ENCODE assay signal across 15 cellular contexts in the genomic region with DNA sequence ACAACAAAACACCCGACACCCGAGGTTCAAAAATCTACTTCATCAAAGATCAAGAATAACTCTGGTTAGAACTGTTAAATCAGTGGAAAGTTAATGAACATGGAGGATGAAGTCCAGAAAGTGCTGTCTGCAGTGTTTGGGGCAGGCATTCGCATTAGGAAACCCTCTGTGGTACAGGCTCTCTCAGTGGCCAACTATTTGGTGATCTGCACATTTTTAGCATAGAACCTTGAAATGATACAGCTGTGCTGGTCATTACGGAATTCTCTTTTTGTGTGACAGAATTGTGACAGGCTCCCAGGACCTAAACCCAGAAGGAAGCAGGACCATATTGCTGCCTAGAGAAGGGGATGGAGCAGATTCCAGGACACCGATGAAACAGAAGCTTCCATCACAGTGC.
DNase-seq lines count a peak whose midpoint lies in the region; ATAC-seq and TF ChIP-seq lines count a peak whose summit lies in the region.
"Had no signal": no experiment of that assay in that cellular context is flagged by ENCODE, and none has a peak within 500 bp of the region (broad histone marks: within the 10 kb centered on the region; RNA-seq: fewer than 3 reads in every experiment).

No MANE protein-coding gene starts in this region.

- peak overlapping the region; percentile 6 for H3K4me3 Mint-ChIP-seq in central memory CD8-positive, alpha-beta T cell
- H3K4me3 Mint-ChIP-seq in mesothelial cell of epicardium: no peak overlapping the region
- H3K4me3 Mint-ChIP-seq: activated CD8-positive, alpha-beta memory T cell treated with anti-CD3 and anti-CD28 coated beads, Interleukin-2, amount 10 ng/mL, durations not matched to agents 7 days and 5 days had no signal

- H3K27ac ChIP-seq in IMR-90 (ENCODE audit: insufficient read depth, low read length) (peak overlapping the region; percentile 96; the same call in 1 of the 2 replicates), thyroid gland (peak overlapping the region; percentile 54 to 81 (median 80))

- H2AFZ ChIP-seq in IMR-90 (replicated peaks; ENCODE audit: low read length, poor library complexity): no peak overlapping the region

- intact Hi-C loops in IMR-90 (cut with micrococcal nuclease): no loop called here
- intact Hi-C loops in thyroid gland (cut with DNase I): loop anchor here (5.0 kb wide), 1 partner anchor 35 kb away; no protein-coding TSS in a partner anchor

- no peak overlapping the region for H2AK9ac ChIP-seq in IMR-90 (replicated peaks; ENCODE audit: low read depth, low read length, poor library complexity)

- no peak for TF ChIP-seq POLR2A in IMR-90 (IDR thresholded peaks at IDR 0.05; ENCODE audit: low read depth, low read length)
- TF ChIP-seq POLR2A in thyroid gland (IDR thresholded peaks at IDR 0.05): no peak

- WGBS in IMR-90 (ENCODE audit: extremely low coverage in 2 of 2, insufficient read length in 1 of 2), 2 experiments: 65% methylated on average over 2 of the region's 5 CpGs; no CpG with 5 or more reads in 1 of the 2 experiments
- WGBS in thyroid gland, 2 donors: 87 to 94% methylated on average over 5 of the region's 5 CpGs

- CTCF ChIA-PET in IMR-90 (lab: Yijun Ruan, JAX): no interaction called here

- no peaks in the 10 kb centered on the region for H3K27me3 Mint-ChIP-seq in central memory CD8-positive, alpha-beta T cell
- no peaks in the 10 kb centered on the region for H3K27me3 Mint-ChIP-seq in mesothelial cell of epicardium (ENCODE audit: low read depth)
- H3K27me3 Mint-ChIP-seq: activated CD8-positive, alpha-beta memory T cell treated with anti-CD3 and anti-CD28 coated beads, Interleukin-2, amount 10 ng/mL, durations not matched to agents 7 days and 5 days; activated naive CD4-positive, alpha-beta T cell treated with anti-CD3 and anti-CD28 coated beads, Interleukin-2, amount 50 U/mL, for 24 hours had no signal

- peak overlapping the region; percentile 26; the same call in 1 of the 2 replicates for H3K56ac ChIP-seq in IMR-90 (ENCODE audit: extremely low read depth, insufficient read depth, low read length)

- no peaks in the 10 kb centered on the region for H3K9me3 ChIP-seq in IMR-90 (ENCODE audit: control insufficient read depth, insufficient read depth, low read length)
- H3K9me3 ChIP-seq in thyroid gland: no peaks in the 10 kb centered on the region

- no peak for TF ChIP-seq RAD21 in IMR-90 (IDR thresholded peaks at IDR 0.05; ENCODE audit: low read length)

- peak overlapping the region; percentile 76 for H3K4ac ChIP-seq in IMR-90 (ENCODE audit: low read depth, low read length)

- TF ChIP-seq CTCF in IMR-90 (conservative IDR thresholded peaks at IDR 0.05; ENCODE audit: low read depth, low read length) (no peak), mesothelial cell of epicardium (IDR thresholded peaks at IDR 0.05; ENCODE audit: unreplicated experiment) (no peak), thyroid gland (IDR thresholded peaks at IDR 0.05) (no peak)

- H2BK20ac ChIP-seq in IMR-90 (ENCODE audit: low read depth, low read length): peak overlapping the region; percentile 38

- POLR2A ChIA-PET in IMR-90 (lab: Charles Lee; ENCODE audit: unreplicated experiment): no interaction called here

- dilution Hi-C loops in IMR-90 (cut with HindIII; ENCODE audit: low sequenced_read_pairs, unreplicated experiment): no loop called here

- H3K9ac ChIP-seq in IMR-90 (ENCODE audit: low read depth, low read length): peak overlapping the region; percentile 35; the same call in 1 of the 2 replicates

- H3K27me3 ChIP-seq in IMR-90 (ENCODE audit: control insufficient read depth, insufficient read depth, low read length) (no peaks in the 10 kb centered on the region), thyroid gland (no peaks in the 10 kb centered on the region)

- H4K5ac ChIP-seq in IMR-90 (ENCODE audit: low read depth, low read length): peak overlapping the region; percentile 40

- peaks cover 17% of the 10 kb centered on the region for H3K36me3 Mint-ChIP-seq in central memory CD8-positive, alpha-beta T cell (ENCODE audit: insufficient read depth)
- H3K36me3 Mint-ChIP-seq in mesothelial cell of epicardium: peaks cover 27% of the 10 kb centered on the region

- H3K36me3 ChIP-seq in IMR-90 (ENCODE audit: control insufficient read depth, insufficient read depth, low read length): peaks cover 35% of the 10 kb centered on the region
- peaks cover 1 to 2% of the 10 kb centered on the region in 2 donors for H3K36me3 ChIP-seq in thyroid gland

- peak; percentile 22; the same call in 1 of the 2 replicates for ATAC-seq in IMR-90 (ENCODE audit: low read depth)
- ATAC-seq in central memory CD8-positive, alpha-beta T cell (replicated peaks; ENCODE audit: extremely low read depth, poor library complexity, severe bottlenecking): no peak
- ATAC-seq: activated CD8-positive, alpha-beta memory T cell treated with anti-CD3 and anti-CD28 coated beads, Interleukin-2, amount 10 ng/mL, durations not matched to agents 7 days and 5 days; stimulated activated naive CD8-positive, alpha-beta T cell treated with anti-CD3 and anti-CD28 coated beads, Interleukin-15, Interleukin-2, amounts not matched to agents 100 U/mL and 50 U/mL, for 24 hours had no signal

- peak overlapping the region; percentile 26; the same call in 1 of the 2 replicates for H3K23ac ChIP-seq in IMR-90 (ENCODE audit: low read depth, low read length)

- H3K79me1 ChIP-seq in IMR-90 (ENCODE audit: low read depth in 1 of 2, low read length in 2 of 2): peaks cover 48 to 85% of the 10 kb centered on the region in 2 experiments

- H2BK15ac ChIP-seq in IMR-90 (ENCODE audit: low read depth, low read length): peak overlapping the region; percentile 27; the same call in 2 of the 3 replicates

- peak overlapping the region; percentile 37 to 97; a peak in 3 of 4 replicates for H4K8ac ChIP-seq in IMR-90 (ENCODE audit: low read depth in 2 of 2, low read length in 2 of 2)

- DNase-seq in IMR-90 (no peak), mesothelial cell of epicardium (ENCODE audit: low spot score in 2 of 2, unreplicated experiment in 2 of 2) (no peak), thyroid gland (no peak), NOMO-1 treated with DMSO at 0.1 percent for 48 hours (lab: John Stamatoyannopoulos, UW; ENCODE audit: unreplicated experiment) (no peak), NCI-H1105 treated with DMSO at 0.1 percent for 48 hours (lab: John Stamatoyannopoulos, UW) (no peak), germinal center (ENCODE audit: low spot score) (no peak)
- DNase-seq in central memory CD8-positive, alpha-beta T cell (ENCODE audit: low spot score in 2 of 2): no peak
- DNase-seq: activated CD8-positive, alpha-beta memory T cell treated with anti-CD3 and anti-CD28 coated beads, Interleukin-2, amount 10 ng/mL, durations not matched to agents 7 days and 5 days; dermis blood vessel endothelial cell; NCI-H146; NCI-H526; stimulated activated CD4-positive, alpha-beta T cell treated with anti-CD3 and anti-CD28 coated beads, Interleukin-4, amount 100 ng/mL, for 24 hours; stimulated activated naive CD8-positive, alpha-beta T cell treated with anti-CD3 and anti-CD28 coated beads, Interleukin-15, Interleukin-2, amounts not matched to agents 100 U/mL and 50 U/mL, for 24 hours had no signal

- H3K4me1 ChIP-seq in IMR-90 (ENCODE audit: control insufficient read depth, insufficient read depth, low read length) (peaks cover 43% of the 10 kb centered on the region), thyroid gland (peaks cover 51 to 71% of the 10 kb centered on the region in 2 donors)

- H3K27ac Mint-ChIP-seq in central memory CD8-positive, alpha-beta T cell (ENCODE audit: low read depth): no peak overlapping the region
- peak overlapping the region; percentile 96 for H3K27ac Mint-ChIP-seq in mesothelial cell of epicardium
- H3K27ac Mint-ChIP-seq: activated CD8-positive, alpha-beta memory T cell treated with anti-CD3 and anti-CD28 coated beads, Interleukin-2, amount 10 ng/mL, durations not matched to agents 7 days and 5 days had no signal

- H4K20me1 ChIP-seq in IMR-90 (ENCODE audit: insufficient read depth, low read length): peaks cover 39% of the 10 kb centered on the region; the same call in 1 of the 2 replicates

- peak overlapping the region; percentile 61 for H4K91ac ChIP-seq in IMR-90 (ENCODE audit: insufficient read depth, low read depth, low read length)

- BruUV-seq in IMR-90 (replicated peaks; lab: Mats Ljungman, UMichigan): no TSS peak

- H3K4me3 ChIP-seq in IMR-90 (ENCODE audit: insufficient read depth, low read depth, low read length) (no peak overlapping the region), thyroid gland (replicated peaks in 1 of 3) (no peak overlapping the region)
- H3K4me3 ChIP-seq: lung had no signal

- H2BK5ac ChIP-seq in IMR-90 (ENCODE audit: low read depth, low read length, poor library complexity, severe bottlenecking): peak overlapping the region; percentile 91

- H3K14ac ChIP-seq in IMR-90 (replicated peaks; ENCODE audit: low read depth, low read length): peak overlapping the region; percentile 59

- in situ Hi-C loops in IMR-90 (cut with MboI; ENCODE audit: low sequenced_read_pairs): no loop called here

- H3K18ac ChIP-seq in IMR-90 (ENCODE audit: low read depth, low read length): peak overlapping the region; percentile 34

- H3K4me1 Mint-ChIP-seq in central memory CD8-positive, alpha-beta T cell: peaks cover 41% of the 10 kb centered on the region
- H3K4me1 Mint-ChIP-seq in mesothelial cell of epicardium: peaks cover 48% of the 10 kb centered on the region

- H3K9me3 Mint-ChIP-seq in central memory CD8-positive, alpha-beta T cell: no peaks in the 10 kb centered on the region
- H3K9me3 Mint-ChIP-seq in mesothelial cell of epicardium: no peaks in the 10 kb centered on the region
- H3K9me3 Mint-ChIP-seq: activated naive CD4-positive, alpha-beta T cell treated with anti-CD3 and anti-CD28 coated beads, Interleukin-2, amount 50 U/mL, for 24 hours had no signal

- peak overlapping the region; percentile 57 for H2AK5ac ChIP-seq in IMR-90 (ENCODE audit: low read depth, low read length)

- peaks cover 33% of the 10 kb centered on the region for H3K9me1 ChIP-seq in IMR-90 (ENCODE audit: insufficient read depth, low read length)

- peak overlapping the region; percentile 86 for H2BK120ac ChIP-seq in IMR-90 (ENCODE audit: low read depth, low read length)

- peak overlapping the region; percentile 2; the same call in 1 of the 2 replicates for H3K4me2 ChIP-seq in IMR-90 (ENCODE audit: low read depth, low read length)

TF ChIP-seq in IMR-90, 13 proteins besides CTCF, POLR2A, EP300 and RAD21 (continues in another document):
- TF ChIP-seq NFE2L2 (IDR thresholded peaks at IDR 0.05; ENCODE audit: low read depth, low read length) (no peak), MAZ (IDR thresholded peaks at IDR 0.05; ENCODE audit: borderline replicate concordance, low read depth, low read length) (no peak), CEBPB (IDR thresholded peaks at IDR 0.05; ENCODE audit: low read depth, low read length) (no peak)
